In genomic region chr1:154725841-154726240, GRCh38 we compare ENCODE assay signal across 17 cellular contexts.
DNase-seq lines count a peak whose midpoint lies in the region; ATAC-seq and TF ChIP-seq lines count a peak whose summit lies in the region.
"Had no signal": no experiment of that assay in that cellular context is flagged by ENCODE, and none has a peak within 500 bp of the region (broad histone marks: within the 10 kb centered on the region; RNA-seq: fewer than 3 reads in every experiment).

No MANE protein-coding gene starts in this region.

- H3K27ac ChIP-seq in caudate nucleus (ENCODE audit: low read depth, low read length) (peak overlapping the region; percentile 90), thoracic aorta (no peak overlapping the region), esophagus muscularis mucosa (replicated peaks in 1 of 4) (peak overlapping the region in 1 of 4 donors; percentile 85)

- no peak for DNase-seq in activated CD4-positive, alpha-beta T cell treated with anti-CD3 and anti-CD28 coated beads, Interleukin-2, amount 10 ng/mL, durations not matched to agents 24 days and 14 days
- no peak for DNase-seq in activated CD4-positive, alpha-beta T cell treated with anti-CD3 and anti-CD28 coated beads, Interleukin-2, amount 50 U/mL, for 1 hour
- DNase-seq in caudate nucleus (lab: John Stamatoyannopoulos, UW) (no peak), nephron progenitor cell (no peak), thoracic aorta (ENCODE audit: low spot score) (no peak), left cardiac atrium (no peak), esophagus muscularis mucosa (ENCODE audit: extremely low spot score) (no peak)
- DNase-seq in effector memory CD8-positive, alpha-beta T cell: no peak
- DNase-seq: CD8-positive, alpha-beta T cell; DND-41; HFFc6; KBM-7; NCI-H1105 treated with DMSO at 0.1 percent for 48 hours; NCI-H1694; NCI-H2081 treated with DMSO at 0.1 percent for 48 hours; Peyer's patch had no signal

- no peak overlapping the region for H3K4me3 Mint-ChIP-seq in activated CD4-positive, alpha-beta T cell treated with anti-CD3 and anti-CD28 coated beads, Interleukin-2, amount 10 ng/mL, durations not matched to agents 24 days and 14 days
- H3K4me3 Mint-ChIP-seq in nephron progenitor cell: no peak overlapping the region
- no peak overlapping the region for H3K4me3 Mint-ChIP-seq in effector memory CD8-positive, alpha-beta T cell
- H3K4me3 Mint-ChIP-seq: CD8-positive, alpha-beta T cell; HFFc6 had no signal

- intact Hi-C loops in activated CD4-positive, alpha-beta T cell treated with anti-CD3 and anti-CD28 coated beads, Interleukin-2, amount 10 ng/mL, durations not matched to agents 24 days and 14 days (cut with micrococcal nuclease): no loop called here
- intact Hi-C loops in left cardiac atrium (cut with DNase I) (no loop called here), esophagus muscularis mucosa (cut with DNase I) (no loop called here)

- H3K4me3 ChIP-seq in thoracic aorta (no peak overlapping the region), esophagus muscularis mucosa (no peak overlapping the region)
- H3K4me3 ChIP-seq: Peyer's patch had no signal

- H3K27ac Mint-ChIP-seq in activated CD4-positive, alpha-beta T cell treated with anti-CD3 and anti-CD28 coated beads, Interleukin-2, amount 10 ng/mL, durations not matched to agents 24 days and 14 days: peak overlapping the region; percentile 54
- H3K27ac Mint-ChIP-seq in nephron progenitor cell: peak overlapping the region; percentile 51
- H3K27ac Mint-ChIP-seq in effector memory CD8-positive, alpha-beta T cell: no peak overlapping the region
- H3K27ac Mint-ChIP-seq: CD8-positive, alpha-beta T cell; HFFc6 had no signal

- no peaks in the 10 kb centered on the region for H3K9me3 Mint-ChIP-seq in activated CD4-positive, alpha-beta T cell treated with anti-CD3 and anti-CD28 coated beads, Interleukin-2, amount 10 ng/mL, durations not matched to agents 24 days and 14 days
- H3K9me3 Mint-ChIP-seq in nephron progenitor cell: no peaks in the 10 kb centered on the region
- no peaks in the 10 kb centered on the region for H3K9me3 Mint-ChIP-seq in effector memory CD8-positive, alpha-beta T cell
- H3K9me3 Mint-ChIP-seq: CD8-positive, alpha-beta T cell; HFFc6 had no signal

- no peak for TF ChIP-seq EP300 in esophagus muscularis mucosa (IDR thresholded peaks at IDR 0.05)

- no peaks in the 10 kb centered on the region for H3K9me3 ChIP-seq in thoracic aorta
- H3K9me3 ChIP-seq in esophagus muscularis mucosa: no peaks in the 10 kb centered on the region
- H3K9me3 ChIP-seq: Peyer's patch had no signal

- 84% methylated on average over 5 of the region's 10 CpGs for WGBS in esophagus muscularis mucosa

- H3K36me3 ChIP-seq in thoracic aorta: no peaks in the 10 kb centered on the region
- no peaks in the 10 kb centered on the region for H3K36me3 ChIP-seq in esophagus muscularis mucosa
- H3K36me3 ChIP-seq: Peyer's patch had no signal

- no peak for TF ChIP-seq POLR2A in esophagus muscularis mucosa (IDR thresholded peaks at IDR 0.05; ENCODE audit: low read depth)

- peaks cover 4% of the 10 kb centered on the region for H3K27me3 Mint-ChIP-seq in activated CD4-positive, alpha-beta T cell treated with anti-CD3 and anti-CD28 coated beads, Interleukin-2, amount 10 ng/mL, durations not matched to agents 24 days and 14 days
- H3K27me3 Mint-ChIP-seq in nephron progenitor cell (ENCODE audit: low read depth, poor library complexity): peaks cover 6% of the 10 kb centered on the region
- H3K27me3 Mint-ChIP-seq in effector memory CD8-positive, alpha-beta T cell: peaks cover 22 to 53% of the 10 kb centered on the region in 2 donors

- no peaks in the 10 kb centered on the region for H3K36me3 Mint-ChIP-seq in activated CD4-positive, alpha-beta T cell treated with anti-CD3 and anti-CD28 coated beads, Interleukin-2, amount 10 ng/mL, durations not matched to agents 24 days and 14 days (ENCODE audit: low read depth)
- no peaks in the 10 kb centered on the region for H3K36me3 Mint-ChIP-seq in nephron progenitor cell (ENCODE audit: low read depth)
- peaks cover 5% of the 10 kb centered on the region for H3K36me3 Mint-ChIP-seq in effector memory CD8-positive, alpha-beta T cell (ENCODE audit: insufficient read depth)
- H3K36me3 Mint-ChIP-seq: CD8-positive, alpha-beta T cell had no signal

- peaks cover 37% of the 10 kb centered on the region for H3K4me1 Mint-ChIP-seq in activated CD4-positive, alpha-beta T cell treated with anti-CD3 and anti-CD28 coated beads, Interleukin-2, amount 10 ng/mL, durations not matched to agents 24 days and 14 days
- H3K4me1 Mint-ChIP-seq in nephron progenitor cell: peaks cover 59% of the 10 kb centered on the region
- H3K4me1 Mint-ChIP-seq in effector memory CD8-positive, alpha-beta T cell (ENCODE audit: low read depth in 2 of 2): peaks cover 3 to 5% of the 10 kb centered on the region in 2 donors

- H3K4me1 ChIP-seq in thoracic aorta (ENCODE audit: control insufficient read depth in 1 of 2, low read depth in 2 of 2) (peaks cover 0 to 6% of the 10 kb centered on the region in 2 donors), esophagus muscularis mucosa (peaks cover 22 to 69% (median 62%) of the 10 kb centered on the region in 4 donors)

- ATAC-seq in thoracic aorta (ENCODE audit: insufficient number of reproducible peaks, low FRiP score, low read depth) (peak; percentile 36), left cardiac atrium (no peak)
- ATAC-seq in effector memory CD8-positive, alpha-beta T cell (replicated peaks): no peak
- ATAC-seq: CD8-positive, alpha-beta T cell; HepG2 had no signal

- H3K27me3 ChIP-seq in thoracic aorta (replicated peaks; ENCODE audit: insufficient read depth) (no peaks in the 10 kb centered on the region), esophagus muscularis mucosa (no peaks in the 10 kb centered on the region)
- H3K27me3 ChIP-seq: Peyer's patch had no signal

- TF ChIP-seq CTCF in nephron progenitor cell (IDR thresholded peaks at IDR 0.05) (no peak), thoracic aorta (IDR thresholded peaks at IDR 0.05) (no peak), esophagus muscularis mucosa (IDR thresholded peaks at IDR 0.05) (no peak)

Comparison
In these comparisons a context has a peak if more than half of its experiments do, and no peak if none do; other contexts are left out.
1. H3K27ac Mint-ChIP-seq: peak in activated CD4-positive, alpha-beta T cell treated with anti-CD3 and anti-CD28 coated beads, Interleukin-2, amount 10 ng/mL, durations not matched to agents 24 days and 14 days (single experiment) and nephron progenitor cell (single experiment); none in effector memory CD8-positive, alpha-beta T cell (0 of 2).